ENCODE assay signal across 23 cellular contexts in genomic region chr7:150381785-150382122, GRCh38. TPM values are rescaled to one million over a fixed set of nuclear protein-coding genes. Genes with fewer than 3 reads are reported as not detected.
DNase-seq lines count a peak whose midpoint lies in the region; TF ChIP-seq lines count a peak whose summit lies in the region.
"Had no signal": no experiment of that assay in that cellular context is flagged by ENCODE, and none has a peak within 500 bp of the region (broad histone marks: within the 10 kb centered on the region; RNA-seq: fewer than 3 reads in every experiment).

No MANE protein-coding gene starts in this region.

- peak; percentile 26 for DNase-seq in CD14-positive monocyte (ENCODE audit: low spot score)
- no peak for DNase-seq in dorsolateral prefrontal cortex
- DNase-seq in osteoblast (ENCODE audit: insufficient read length, low spot score, missing footprints): peak; percentile 47
- no peak for DNase-seq in Peyer's patch
- no peak for DNase-seq in RPMI8226
- no peak for DNase-seq in activated T-cell treated with anti-CD3 and anti-CD28 coated beads, Interleukin-2, amount 50 U/mL, for 1 hour
- DNase-seq in GM10266 (ENCODE audit: extremely low spot score): no peak
- DNase-seq: activated CD4-positive, alpha-beta T cell treated with anti-CD3 and anti-CD28 coated beads, Interleukin-2, amount 50 U/mL, for 48 hours; DMS 273 treated with DMSO at 0.1 percent for 48 hours; GDM1; KBM-7; left lung; MV-4-11; NCI-H1694; NCI-H2171 treated with DMSO at 0.1 percent for 48 hours; SJCRH30 had no signal

- H3K27ac Mint-ChIP-seq in CD14-positive monocyte: no peak overlapping the region
- H3K27ac Mint-ChIP-seq: activated naive CD8-positive, alpha-beta T cell; T-helper 1 cell treated with Interleukin-12 subunit alpha and Interleukin-12 subunit beta and Interleukin-4 antibody, amounts not matched to agents 30 μg/mL and 1 μg/mL, for 36 hours had no signal

- intact Hi-C loops in CD14-positive monocyte (cut with micrococcal nuclease): no loop called here
- intact Hi-C loops in dorsolateral prefrontal cortex (cut with DNase I): loop anchor here in 1 of 2 donors (10.0 kb wide), 1 partner anchor 497 kb away; no protein-coding TSS in a partner anchor

- H3K4me3 Mint-ChIP-seq in CD14-positive monocyte: no peak overlapping the region
- H3K4me3 Mint-ChIP-seq: T-helper 1 cell treated with Interleukin-12 subunit alpha and Interleukin-12 subunit beta and Interleukin-4 antibody, amounts not matched to agents 30 μg/mL and 1 μg/mL, for 36 hours had no signal

- no peak overlapping the region for H2AFZ ChIP-seq in OCI-LY3 (ENCODE audit: low read depth, low read length)
- H2AFZ ChIP-seq in osteoblast (ENCODE audit: low read length): no peak overlapping the region

- peaks cover 5% of the 10 kb centered on the region for H3K36me3 ChIP-seq in OCI-LY3 (replicated peaks; ENCODE audit: low read depth, low read length)
- no peaks in the 10 kb centered on the region for H3K36me3 ChIP-seq in osteoblast (ENCODE audit: insufficient read depth, low read length)
- H3K36me3 ChIP-seq in Peyer's patch: no peaks in the 10 kb centered on the region
- H3K36me3 ChIP-seq: left lung, SJCRH30 had no signal

- H3K9ac ChIP-seq in OCI-LY3 (ENCODE audit: low read length): 0 out of 2 replicates have a peak overlapping the region, but pooled peaks have one; percentile 9

- H3K4me1 ChIP-seq in OCI-LY3 (ENCODE audit: low read length) (peaks cover 84% of the 10 kb centered on the region), osteoblast (ENCODE audit: insufficient read depth, low read length) (peaks cover 14% of the 10 kb centered on the region), Peyer's patch (peaks cover 0 to 62% (median 2%) of the 10 kb centered on the region in 4 donors)

- H3K27me3 ChIP-seq in OCI-LY3 (ENCODE audit: low read depth, low read length) (no peaks in the 10 kb centered on the region), dorsolateral prefrontal cortex (no peaks in the 10 kb centered on the region), osteoblast (ENCODE audit: insufficient read depth, low read length) (no peaks in the 10 kb centered on the region), Peyer's patch (no peaks in the 10 kb centered on the region)
- H3K27me3 ChIP-seq: heart left ventricle, left lung, SJCRH30 had no signal

- no peaks in the 10 kb centered on the region for H3K9me3 Mint-ChIP-seq in CD14-positive monocyte
- H3K9me3 Mint-ChIP-seq: T-helper 1 cell treated with Interleukin-12 subunit alpha and Interleukin-12 subunit beta and Interleukin-4 antibody, amounts not matched to agents 30 μg/mL and 1 μg/mL, for 36 hours had no signal

- H3K4me3 ChIP-seq in OCI-LY3 (ENCODE audit: low read length): peak overlapping the region; percentile 20; the same call in 1 of the 2 replicates
- peak overlapping the region in 21 of 59 donors; percentile 13 to 62 (median 50) for H3K4me3 ChIP-seq in dorsolateral prefrontal cortex
- no peak overlapping the region for H3K4me3 ChIP-seq in osteoblast (ENCODE audit: insufficient read depth, low read length)
- no peak overlapping the region for H3K4me3 ChIP-seq in Peyer's patch
- H3K4me3 ChIP-seq: coronary artery, heart left ventricle, left lung, SJCRH30 had no signal

- H3K27ac ChIP-seq in OCI-LY3 (ENCODE audit: low read length): no peak overlapping the region
- peak overlapping the region in 58 of 59 donors; percentile 76 to 100 (median 98) for H3K27ac ChIP-seq in dorsolateral prefrontal cortex
- H3K27ac ChIP-seq in osteoblast (ENCODE audit: low read depth, low read length): no peak overlapping the region
- H3K27ac ChIP-seq in Peyer's patch: peak overlapping the region in 1 of 4 donors; percentile 51
- H3K27ac ChIP-seq: coronary artery, left lung, SJCRH30 had no signal

- TF ChIP-seq CTCF in CD14-positive monocyte (IDR thresholded peaks at IDR 0.05) (no peak), OCI-LY3 (IDR thresholded peaks at IDR 0.05; ENCODE audit: low read depth, low read length) (no peak), dorsolateral prefrontal cortex (IDR thresholded peaks at IDR 0.05 in 54 of 56, conservative IDR thresholded peaks at IDR 0.05 in 2 of 56; ENCODE audit: low read depth in 1 of 56, partially characterized antibody in 56 of 56) (no peak), osteoblast (IDR thresholded peaks at IDR 0.05; ENCODE audit: extremely low read depth, low read depth, low read length) (no peak), Peyer's patch (IDR thresholded peaks at IDR 0.05) (no peak), GM10266 (IDR thresholded peaks at IDR 0.05; ENCODE audit: control insufficient read depth, insufficient read depth, low read depth, missing control alignments) (no peak)

- H3K36me3 Mint-ChIP-seq in CD14-positive monocyte: peaks cover 7 to 8% of the 10 kb centered on the region in 2 donors
- H3K36me3 Mint-ChIP-seq: activated naive CD8-positive, alpha-beta T cell had no signal

- H3K4me2 ChIP-seq in OCI-LY3 (ENCODE audit: low read length): peak overlapping the region; percentile 54
- no peak overlapping the region for H3K4me2 ChIP-seq in osteoblast (ENCODE audit: insufficient read depth, low read length)

- H3K79me2 ChIP-seq in OCI-LY3 (ENCODE audit: low read length): peaks cover 74% of the 10 kb centered on the region
- peaks cover 35% of the 10 kb centered on the region for H3K79me2 ChIP-seq in osteoblast (ENCODE audit: insufficient read depth, low read length)

- H3K27me3 Mint-ChIP-seq in CD14-positive monocyte (ENCODE audit: low read depth in 3 of 3): peaks cover 0 to 1% (median 0%) of the 10 kb centered on the region in 3 donors
- H3K27me3 Mint-ChIP-seq: activated naive CD8-positive, alpha-beta T cell had no signal

- no peak for TF ChIP-seq POLR2A in Peyer's patch (IDR thresholded peaks at IDR 0.05)

- H3K4me1 Mint-ChIP-seq in CD14-positive monocyte: peaks cover 53% of the 10 kb centered on the region

- H4K20me1 ChIP-seq in OCI-LY3 (ENCODE audit: insufficient read depth, low read length) (no peaks in the 10 kb centered on the region), osteoblast (ENCODE audit: insufficient read depth, low read length) (peaks cover 7% of the 10 kb centered on the region)

- no peaks in the 10 kb centered on the region for H3K9me3 ChIP-seq in OCI-LY3 (ENCODE audit: insufficient read depth, low read length)
- no peaks in the 10 kb centered on the region for H3K9me3 ChIP-seq in osteoblast (ENCODE audit: low read depth, low read length)
- no peaks in the 10 kb centered on the region for H3K9me3 ChIP-seq in Peyer's patch
- H3K9me3 ChIP-seq: heart left ventricle, left lung, SJCRH30 had no signal

RNA-seq across cellular contexts. Expression of gene ZNF775, which starts 2.6 kb away (rescaled TPM):
- 1 to 10 TPM; 1.3 to 2.7 TPM for polyA plus RNA-seq in CD14-positive monocyte
- 10 to 100 TPM in 91 of 120 experiments, 1 to 10 TPM in 29; 6.0 to 19.8 (median 12.1) TPM for total RNA-seq in dorsolateral prefrontal cortex
- 5.0 and 6.2 TPM in 2 replicates for total RNA-seq in osteoblast
- 1 to 10 TPM; 1.7 to 2.8 (median 2.5) TPM for total RNA-seq in Peyer's patch

RNA-seq across cellular contexts. Expression of gene REPIN1, which starts 13.1 kb away (rescaled TPM):
- polyA plus RNA-seq in CD14-positive monocyte: 10 to 100 TPM; 32.7 to 39.0 TPM
- total RNA-seq in dorsolateral prefrontal cortex (100 to 1,000 TPM in 95 of 120 experiments, 10 to 100 TPM in 25; 82.2 to 205 (median 110) TPM), osteoblast (53.6 and 57.5 TPM in 2 replicates), Peyer's patch (100 to 1,000 TPM; 138 to 209 (median 159) TPM)

RNA-seq across cellular contexts. Expression of gene RARRES2, which starts 40.3 kb away (rescaled TPM):
- not detected for polyA plus RNA-seq in CD14-positive monocyte
- 10 to 100 TPM; 13.5 to 63.7 (median 23.5) TPM for total RNA-seq in dorsolateral prefrontal cortex
- 18.3 and 26.1 TPM in 2 replicates for total RNA-seq in osteoblast
- total RNA-seq in Peyer's patch: 10 to 100 TPM; 21.5 to 99.9 (median 27.1) TPM
- total RNA-seq: endothelial cell of umbilical vein, mononuclear cell had no signal
- polyA plus RNA-seq: endothelial cell of umbilical vein had no signal

RNA-seq across cellular contexts. Expression of gene ACTR3C, which starts 58.4 kb away (rescaled TPM):
- polyA plus RNA-seq in CD14-positive monocyte: 1 to 10 TPM in 1 of 2 donors, under 1 TPM in 1; 0.55 to 1.7 TPM
- 10 to 100 TPM in 55 of 120 experiments, 1 to 10 TPM in 65; 1.9 to 30.5 (median 9.7) TPM for total RNA-seq in dorsolateral prefrontal cortex
- total RNA-seq in osteoblast: 1.8 and 3.8 TPM in 2 replicates
- 10 to 100 TPM; 34.5 to 70.4 (median 56.8) TPM for total RNA-seq in Peyer's patch
- total RNA-seq: endothelial cell of umbilical vein had no signal

RNA-seq across cellular contexts. Expression of gene LRRC61, which starts 58.6 kb away (rescaled TPM):
- 1 to 10 TPM; 5.7 to 8.6 TPM for polyA plus RNA-seq in CD14-positive monocyte
- total RNA-seq in dorsolateral prefrontal cortex (10 to 100 TPM in 24 of 120 experiments, 1 to 10 TPM in 96; 2.9 to 15.0 (median 7.7) TPM), osteoblast (1.8 and 4.0 TPM in 2 replicates), Peyer's patch (10 to 100 TPM; 19.3 to 22.1 (median 20.0) TPM)
- total RNA-seq: endothelial cell of umbilical vein, SJCRH30 had no signal

Comparison
In these comparisons a context has a peak if more than half of its experiments do, and no peak if none do; other contexts are left out.
1. DNase-seq: peak in CD14-positive monocyte (single experiment) and osteoblast (single experiment); none in dorsolateral prefrontal cortex (0 of 10), Peyer's patch (0 of 3), RPMI8226 (single experiment), activated T-cell treated with anti-CD3 and anti-CD28 coated beads, Interleukin-2, amount 50 U/mL, for 1 hour (single experiment) and GM10266 (single experiment).
2. H3K27ac ChIP-seq: peak in dorsolateral prefrontal cortex (58 of 59); none in OCI-LY3 (single experiment) and osteoblast (single experiment).